ENCODE assay signal across 29 cellular contexts in the genomic region with DNA sequence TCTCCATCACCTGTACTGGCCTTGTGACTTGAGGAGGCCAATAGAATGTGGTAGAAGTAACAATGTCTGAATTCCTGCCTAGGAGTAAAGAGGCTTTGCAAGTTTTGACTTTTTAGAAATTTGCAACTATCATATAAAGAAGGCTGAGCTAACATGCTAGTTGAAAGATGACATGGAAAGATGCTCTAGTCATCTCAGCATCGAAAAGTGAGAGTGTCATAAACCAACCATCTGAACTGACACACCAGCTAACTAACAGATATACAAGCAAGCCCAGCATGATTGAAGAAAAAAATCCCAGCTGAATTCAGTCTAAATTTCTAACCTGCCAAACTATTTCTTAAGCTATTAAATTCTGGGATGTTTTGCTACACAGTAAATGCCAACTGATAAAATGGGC.
"Had no signal": no experiment of that assay in that cellular context is flagged by ENCODE, and none has a peak within 500 bp of the region (broad histone marks: within the 10 kb centered on the region; RNA-seq: fewer than 3 reads in every experiment).

No MANE protein-coding gene starts in this region.

- H3K4me3 Mint-ChIP-seq: naive thymus-derived CD4-positive, alpha-beta T cell; natural killer cell; nephron; neural progenitor cell; stimulated activated memory B cell treated with anti-CD40 and anti-IgM and Interleukin-4, amounts not matched to agents 10 μg/mL and 1 μg/mL and 100 μg/mL, for 72 hours; stimulated activated naive CD8-positive, alpha-beta T cell treated with anti-CD3 and anti-CD28 coated beads, Interleukin-15, Interleukin-2, amounts not matched to agents 100 ng/mL and 50 ng/mL, for 24 hours; type B pancreatic cell had no signal

- H3K4me1 Mint-ChIP-seq: natural killer cell; nephron; stimulated activated memory B cell treated with anti-CD40 and anti-IgM and Interleukin-4, amounts not matched to agents 10 μg/mL and 1 μg/mL and 100 μg/mL, for 72 hours had no signal

- H3K9me3 Mint-ChIP-seq: natural killer cell; nephron; neural progenitor cell; stimulated activated memory B cell treated with anti-CD40 and anti-IgM and Interleukin-4, amounts not matched to agents 10 μg/mL and 1 μg/mL and 100 μg/mL, for 72 hours; type B pancreatic cell had no signal

- H3K27me3 Mint-ChIP-seq: naive thymus-derived CD4-positive, alpha-beta T cell; progenitor cell of endocrine pancreas; stimulated activated memory B cell treated with anti-CD40 and anti-IgM and Interleukin-4, amounts not matched to agents 10 μg/mL and 1 μg/mL and 100 μg/mL, for 72 hours; stimulated activated naive CD8-positive, alpha-beta T cell treated with anti-CD3 and anti-CD28 coated beads, Interleukin-15, Interleukin-2, amounts not matched to agents 100 ng/mL and 50 ng/mL, for 24 hours; type B pancreatic cell had no signal

- H3K36me3 Mint-ChIP-seq: natural killer cell; stimulated activated memory B cell treated with anti-CD40 and anti-IgM and Interleukin-4, amounts not matched to agents 10 μg/mL and 1 μg/mL and 100 μg/mL, for 72 hours; type B pancreatic cell had no signal

- DNase-seq: naive thymus-derived CD4-positive, alpha-beta T cell; natural killer cell; occipital lobe; ovary; posterior cingulate gyrus; psoas muscle; right cardiac atrium; right lobe of liver; sigmoid colon; small intestine; stimulated activated CD4-positive, alpha-beta T cell treated with anti-CD3 and anti-CD28 coated beads, Interleukin-15, amount 100 ng/mL, for 24 hours; stimulated activated CD4-positive, alpha-beta T cell treated with anti-CD3 and anti-CD28 coated beads, Interleukin-2, amount 100 ng/mL, for 24 hours; stimulated activated CD4-positive, alpha-beta T cell treated with anti-CD3 and anti-CD28 coated beads, Interleukin-2, amount 100 ng/mL, for 48 hours; stimulated activated CD4-positive, alpha-beta T cell treated with anti-CD3 and anti-CD28 coated beads, Interleukin-4, amount 100 ng/mL, for 24 hours; stimulated activated naive CD4-positive, alpha-beta T cell; substantia nigra; testis; tibial artery; transverse colon; upper lobe of right lung; uterus had no signal

- H3K9me3 ChIP-seq: ovary, psoas muscle, right lobe of liver, sigmoid colon, suprapubic skin, testis, tibial artery, transverse colon, upper lobe of right lung, uterus had no signal

- H3K27ac Mint-ChIP-seq: naive thymus-derived CD4-positive, alpha-beta T cell; natural killer cell; nephron; neural progenitor cell; progenitor cell of endocrine pancreas; stimulated activated memory B cell treated with anti-CD40 and anti-IgM and Interleukin-4, amounts not matched to agents 10 μg/mL and 1 μg/mL and 100 μg/mL, for 72 hours; stimulated activated naive CD8-positive, alpha-beta T cell treated with anti-CD3 and anti-CD28 coated beads, Interleukin-15, Interleukin-2, amounts not matched to agents 100 ng/mL and 50 ng/mL, for 24 hours; type B pancreatic cell had no signal

- H3K27ac ChIP-seq: neural progenitor cell, ovary, parathyroid adenoma, psoas muscle, right lobe of liver, sigmoid colon, suprapubic skin, testis, tibial artery, transverse colon, upper lobe of right lung, uterus had no signal

- H3K27me3 ChIP-seq: neural progenitor cell, ovary, right lobe of liver, sigmoid colon, suprapubic skin, testis, tibial artery, transverse colon, upper lobe of right lung, uterus had no signal

- H3K4me3 ChIP-seq: neural progenitor cell, ovary, psoas muscle, right lobe of liver, sigmoid colon, suprapubic skin, testis, tibial artery, transverse colon, upper lobe of right lung, uterus had no signal

- H3K36me3 ChIP-seq: neural progenitor cell, ovary, right lobe of liver, sigmoid colon, suprapubic skin, tibial artery, transverse colon, upper lobe of right lung had no signal

- ATAC-seq: naive thymus-derived CD4-positive, alpha-beta T cell; natural killer cell; psoas muscle; right cardiac atrium; right lobe of liver; stimulated activated memory B cell treated with anti-CD40 and anti-IgM and Interleukin-4, amounts not matched to agents 10 μg/mL and 1 μg/mL and 100 μg/mL, for 72 hours; upper lobe of right lung had no signal

- H3K4me1 ChIP-seq: parathyroid adenoma, psoas muscle, right lobe of liver, sigmoid colon, suprapubic skin, testis, tibial artery, transverse colon, upper lobe of right lung, uterus had no signal
